ENCODE assay signal across 31 cellular contexts in genomic region chr6:15074806-15075205, GRCh38.
"Had no signal": no experiment of that assay in that cellular context is flagged by ENCODE, and none has a peak within 500 bp of the region (broad histone marks: within the 10 kb centered on the region; RNA-seq: fewer than 3 reads in every experiment).

No MANE protein-coding gene starts in this region.

- H3K27me3 ChIP-seq: brain microvascular endothelial cell, Peyer's patch, SJSA1 had no signal

- ATAC-seq: activated CD8-positive, alpha-beta T cell treated with anti-CD3 and anti-CD28 coated beads for 36 hours; activated naive CD4-positive, alpha-beta T cell treated with anti-CD3 and anti-CD28 coated beads, Interleukin-2, amount 50 U/mL, for 72 hours; activated T-cell treated with anti-CD3 and anti-CD28 coated beads, Interleukin-2, amount 50 U/mL, for 4 hours; PC-3 had no signal

- H3K36me3 ChIP-seq: brain microvascular endothelial cell, Peyer's patch, SJSA1, WERI-Rb-1 had no signal

- H3K27ac ChIP-seq: brain microvascular endothelial cell, Peyer's patch, SJSA1, WERI-Rb-1 had no signal

- H3K9me3 ChIP-seq: Peyer's patch, SK-N-SH had no signal

- H3K4me3 ChIP-seq: Peyer's patch, SJSA1 had no signal

- H3K9ac ChIP-seq: SK-N-SH had no signal

- H3K27me3 Mint-ChIP-seq: activated CD4-positive, alpha-beta T cell treated with anti-CD3 and anti-CD28 coated beads, Interleukin-2, amount 10 ng/mL, durations not matched to agents 24 days and 14 days; activated CD8-positive, alpha-beta T cell treated with anti-CD3 and anti-CD28 coated beads for 36 hours had no signal

- H3K4me2 ChIP-seq: SK-N-SH had no signal

- H3K27ac Mint-ChIP-seq: activated CD4-positive, alpha-beta T cell treated with anti-CD3 and anti-CD28 coated beads, Interleukin-2, amount 10 ng/mL, durations not matched to agents 24 days and 14 days; activated CD8-positive, alpha-beta T cell treated with anti-CD3 and anti-CD28 coated beads for 36 hours; activated naive CD4-positive, alpha-beta T cell treated with anti-CD3 and anti-CD28 coated beads for 36 hours; activated T-helper 1 cell treated with anti-CD3 and anti-CD28 coated beads, Interleukin-12 subunit alpha, Interleukin-12 subunit beta, Interleukin-2, Interleukin-4 antibody, amounts not matched to agents 30 ng/mL and 10 ng/mL and 1 ng/mL, durations not matched to agents 14 hours and 24 hours and 36 hours had no signal

- H3K4me3 Mint-ChIP-seq: activated CD4-positive, alpha-beta T cell treated with anti-CD3 and anti-CD28 coated beads, Interleukin-2, amount 10 ng/mL, durations not matched to agents 24 days and 14 days; activated CD8-positive, alpha-beta T cell treated with anti-CD3 and anti-CD28 coated beads for 36 hours; activated naive CD4-positive, alpha-beta T cell treated with anti-CD3 and anti-CD28 coated beads for 36 hours; activated T-cell treated with anti-CD3 and anti-CD28 coated beads, Interleukin-2, amount 50 U/mL, for 4 hours; activated T-helper 1 cell treated with anti-CD3 and anti-CD28 coated beads, Interleukin-12 subunit alpha, Interleukin-12 subunit beta, Interleukin-2, Interleukin-4 antibody, amounts not matched to agents 30 ng/mL and 10 ng/mL and 1 ng/mL, durations not matched to agents 14 hours and 24 hours and 36 hours; central memory CD8-positive, alpha-beta T cell had no signal

- DNase-seq: activated CD4-positive, alpha-beta T cell treated with anti-CD3 and anti-CD28 coated beads, Interleukin-2, amount 10 ng/mL, durations not matched to agents 24 days and 14 days; activated CD4-positive, alpha-beta T cell treated with anti-CD3 and anti-CD28 coated beads, Interleukin-2, amount 50 U/mL, for 4 hours; activated CD8-positive, alpha-beta T cell treated with anti-CD3 and anti-CD28 coated beads for 36 hours; activated gamma-delta T cell treated with Interleukin-2 at 50 U/mL for 16 hours; activated naive CD4-positive, alpha-beta T cell treated with anti-CD3 and anti-CD28 coated beads for 36 hours; activated T-cell treated with anti-CD3 and anti-CD28 coated beads, Interleukin-2, amount 50 U/mL, for 4 hours; brain microvascular endothelial cell; Karpas-422; KBM-7; NCI-H1105; NCI-H1436; NCI-H1694; NCI-H1930; NCI-H2081 treated with DMSO at 0.1 percent for 48 hours; NCI-H226; NCI-H446 treated with DMSO at 0.1 percent for 48 hours; NCI-H524; PC-3; Peyer's patch; RPMI8226; SHP77 treated with DMSO at 0.1 percent for 48 hours; SK-N-SH; SW 1271; T-helper 1 cell; T-helper 2 cell; T-helper 9 cell had no signal

- H3K36me3 Mint-ChIP-seq: activated naive CD4-positive, alpha-beta T cell treated with anti-CD3 and anti-CD28 coated beads, Interleukin-2, amount 50 U/mL, for 72 hours had no signal

- H3K4me1 ChIP-seq: Peyer's patch, SJSA1 had no signal

- H3K4me1 Mint-ChIP-seq: activated CD4-positive, alpha-beta T cell treated with anti-CD3 and anti-CD28 coated beads, Interleukin-2, amount 10 ng/mL, durations not matched to agents 24 days and 14 days; central memory CD8-positive, alpha-beta T cell had no signal

- H3K9me3 Mint-ChIP-seq: activated CD8-positive, alpha-beta T cell treated with anti-CD3 and anti-CD28 coated beads for 36 hours; activated naive CD4-positive, alpha-beta T cell treated with anti-CD3 and anti-CD28 coated beads for 36 hours; activated T-cell treated with anti-CD3 and anti-CD28 coated beads, Interleukin-2, amount 50 U/mL, for 4 hours; central memory CD8-positive, alpha-beta T cell had no signal
